ENCODE assay signal across 9 cellular contexts in genomic region chr9:98775831-98776441, GRCh38. TPM values are rescaled to one million over a fixed set of nuclear protein-coding genes. Genes with fewer than 3 reads are reported as not detected.
DNase-seq lines count a peak whose midpoint lies in the region; ATAC-seq lines count a peak whose summit lies in the region.
"Had no signal": no experiment of that assay in that cellular context is flagged by ENCODE, and none has a peak within 500 bp of the region (broad histone marks: within the 10 kb centered on the region; RNA-seq: fewer than 3 reads in every experiment).

No MANE protein-coding gene starts in this region.

- peaks cover 9% of the 10 kb centered on the region for H3K36me3 Mint-ChIP-seq in effector memory CD8-positive, alpha-beta T cell (ENCODE audit: insufficient read depth)

- no peak overlapping the region for H3K27ac ChIP-seq in SJSA1

- in situ Hi-C loops in KBM-7 (cut with MboI; ENCODE audit: low pct_unique_long_range_greater_than_20kb, low sequenced_read_pairs), result no loop called here

- no peaks in the 10 kb centered on the region for H3K4me1 Mint-ChIP-seq in effector memory CD8-positive, alpha-beta T cell (ENCODE audit: low read depth in 2 of 2)

- H3K9me3 ChIP-seq in SJSA1 (replicated peaks), result no peaks in the 10 kb centered on the region

- peak; percentile 36 for ATAC-seq in effector memory CD8-positive, alpha-beta T cell (replicated peaks)
- ATAC-seq in HG03039 (IDR thresholded peaks at IDR 0.05; ENCODE audit: unreplicated experiment), result no peak

- no peaks in the 10 kb centered on the region for H3K27me3 Mint-ChIP-seq in effector memory CD8-positive, alpha-beta T cell
- H3K27me3 Mint-ChIP-seq: activated naive CD8-positive, alpha-beta T cell treated with anti-CD3 and anti-CD28 coated beads, Interleukin-2, amount 10 ng/mL, durations not matched to agents 7 days and 5 days had no signal

- no peak overlapping the region for H3K27ac Mint-ChIP-seq in effector memory CD8-positive, alpha-beta T cell
- H3K27ac Mint-ChIP-seq: activated naive CD8-positive, alpha-beta T cell treated with anti-CD3 and anti-CD28 coated beads, Interleukin-2, amount 10 ng/mL, durations not matched to agents 7 days and 5 days had no signal

- H3K4me3 ChIP-seq in SJSA1, result no peak overlapping the region

- H3K9me3 Mint-ChIP-seq in effector memory CD8-positive, alpha-beta T cell, result no peaks in the 10 kb centered on the region
- H3K9me3 Mint-ChIP-seq: activated naive CD8-positive, alpha-beta T cell treated with anti-CD3 and anti-CD28 coated beads, Interleukin-2, amount 10 ng/mL, durations not matched to agents 7 days and 5 days had no signal

- H3K27me3 ChIP-seq in SJSA1 (replicated peaks), result no peaks in the 10 kb centered on the region

- DNase-seq in SIG-M5 treated with dmso at 0.1 percent for 504 hours (lab: John Stamatoyannopoulos, UW; ENCODE audit: unreplicated experiment) (peak; percentile 74), SIG-M5 (lab: John Stamatoyannopoulos, UW) (no peak), KBM-7 (peak; percentile 65), SJSA1 (ENCODE audit: low read depth in 1 of 2, low spot score in 2 of 2) (peak; percentile 41 to 61), mesenteric fat pad (ENCODE audit: low spot score) (peak; percentile 53), putamen (ENCODE audit: low spot score) (no peak)
- DNase-seq in effector memory CD8-positive, alpha-beta T cell, result peak in 2 of 3 experiments; percentile 12 to 31
- DNase-seq: activated naive CD8-positive, alpha-beta T cell treated with anti-CD3 and anti-CD28 coated beads, Interleukin-2, amount 10 ng/mL, durations not matched to agents 7 days and 5 days had no signal

- H3K4me1 ChIP-seq in SJSA1 (replicated peaks), result no peaks in the 10 kb centered on the region

- H3K36me3 ChIP-seq in SJSA1, result peaks cover 4% of the 10 kb centered on the region

- no peak overlapping the region for H3K4me3 Mint-ChIP-seq in effector memory CD8-positive, alpha-beta T cell
- H3K4me3 Mint-ChIP-seq: activated naive CD8-positive, alpha-beta T cell treated with anti-CD3 and anti-CD28 coated beads, Interleukin-2, amount 10 ng/mL, durations not matched to agents 7 days and 5 days had no signal

RNA-seq across cellular contexts. Expression of gene ANKS6, which starts 20.4 kb away (rescaled TPM):
- 8.4 and 9.6 TPM in 2 replicates for total RNA-seq in SJSA1 (2014; rRNA removed; shearing (Covaris generic))
- total RNA-seq in mesenteric fat pad, result 18.1 TPM

RNA-seq across cellular contexts. Expression of gene GALNT12, which starts 31.5 kb away (rescaled TPM):
- total RNA-seq in SJSA1 (2014; rRNA removed; shearing (Covaris generic)), result 0.22 and 0.74 TPM in 2 replicates
- total RNA-seq in mesenteric fat pad, result 1.4 TPM

Comparison
In these comparisons a context has a peak if more than half of its experiments do, and no peak if none do; other contexts are left out.
1. DNase-seq: peak in SIG-M5 treated with dmso at 0.1 percent for 504 hours (single experiment), KBM-7 (single experiment), SJSA1 (2 of 2), effector memory CD8-positive, alpha-beta T cell (2 of 3) and mesenteric fat pad (single experiment); none in SIG-M5 (single experiment) and putamen (single experiment).